Comparison of ENCODE assay signal across 8 cellular contexts in genomic region chr17:47693667-47694017, GRCh38. TPM values are rescaled to one million over a fixed set of nuclear protein-coding genes. Genes with fewer than 3 reads are reported as not detected.
A peak's percentile ranks its signal among the peaks of the same experiment; 100 is the strongest.
DNase-seq lines count a peak whose midpoint lies in the region; ATAC-seq and TF ChIP-seq lines count a peak whose summit lies in the region.

No MANE protein-coding gene starts in this region.

- H4K8ac ChIP-seq in H9 (replicated peaks; ENCODE audit: insufficient read length, low read depth, low read length): no peak overlapping the region

- H3K23ac ChIP-seq in H9 (ENCODE audit: insufficient read length, low read depth, low read length): no peak overlapping the region

- H3K27ac ChIP-seq in H9 (ENCODE audit: insufficient read length, low read depth, low read length) (no peak overlapping the region), RWPE1 (peak overlapping the region; percentile 78), esophagus (ENCODE audit: low read depth in 2 of 2, low read length in 1 of 2) (peak overlapping the region; percentile 80 to 81), parathyroid adenoma (no peak overlapping the region)

- H4K5ac ChIP-seq in H9 (ENCODE audit: insufficient read length, low read depth, low read length): no peak overlapping the region

- H4K91ac ChIP-seq in H9 (ENCODE audit: insufficient read length, low read depth, low read length): no peak overlapping the region

- H3K27ac Mint-ChIP-seq in H9: peak overlapping the region; percentile 57 to 93 (median 74); a peak in 6 of 7 replicates

- H3K79me2 ChIP-seq in H9 (ENCODE audit: insufficient read depth, low read length) (no peaks in the 10 kb centered on the region), parathyroid adenoma (peaks cover 3% of the 10 kb centered on the region)

- H2AFZ ChIP-seq in H9 (ENCODE audit: low read length): no peak overlapping the region
- H2AFZ ChIP-seq in parathyroid adenoma: peak overlapping the region; percentile 63

- no peak overlapping the region for H3K14ac ChIP-seq in H9 (ENCODE audit: insufficient read depth, low read length)

- H3K36me3 ChIP-seq in esophagus (ENCODE audit: control insufficient read depth in 2 of 2, insufficient read depth in 2 of 2, low read length in 1 of 2): peaks cover 0 to 7% of the 10 kb centered on the region in 2 donors
- H3K36me3 ChIP-seq in parathyroid adenoma (ENCODE audit: control insufficient read depth, insufficient read depth, low read length): no peaks in the 10 kb centered on the region

- no peaks in the 10 kb centered on the region for H3K79me1 ChIP-seq in H9 (ENCODE audit: insufficient read depth, low read depth, low read length, poor library complexity, severe bottlenecking)

- no peak for ATAC-seq in HG02840 (IDR thresholded peaks at IDR 0.05; ENCODE audit: low FRiP score, unreplicated experiment)

- no peak overlapping the region for H2BK120ac ChIP-seq in H9 (ENCODE audit: low read depth, low read length, poor library complexity, severe bottlenecking)

- no peak overlapping the region for H3K9ac ChIP-seq in H9 (ENCODE audit: extremely low read depth, insufficient read length, low read length)
- no peak overlapping the region for H3K9ac ChIP-seq in parathyroid adenoma

- no peak for TF ChIP-seq CTCF in H9 (conservative IDR thresholded peaks at IDR 0.05)
- TF ChIP-seq CTCF in RWPE1 (conservative IDR thresholded peaks at IDR 0.05; ENCODE audit: low read depth): no peak
- no peak for TF ChIP-seq CTCF in parathyroid adenoma (IDR thresholded peaks at IDR 0.05)

- no peaks in the 10 kb centered on the region for H3K27me3 ChIP-seq in H9 (ENCODE audit: insufficient read depth, low read length)
- no peaks in the 10 kb centered on the region for H3K27me3 ChIP-seq in esophagus (ENCODE audit: control insufficient read depth in 1 of 2, insufficient read depth in 2 of 2, low read length in 2 of 2)
- H3K27me3 ChIP-seq in parathyroid adenoma (ENCODE audit: control insufficient read depth, insufficient read depth, low read length): no peaks in the 10 kb centered on the region

- H2BK15ac ChIP-seq in H9 (ENCODE audit: low read depth, low read length): no peak overlapping the region

- no peak overlapping the region for H2BK20ac ChIP-seq in H9 (ENCODE audit: low read depth, low read length, poor library complexity, severe bottlenecking)

- POLR2A ChIA-PET in RWPE1 (lab: Yijun Ruan, JAX; ENCODE audit: low non-redundant PET): no interaction called here

- H3K36me3 Mint-ChIP-seq in H9 (ENCODE audit: insufficient read depth in 1 of 3, low read depth in 3 of 3): peaks cover 0 to 22% (median 8%) of the 10 kb centered on the region in 3 experiments; a peak in 6 of 7 replicates

- H3K4me1 Mint-ChIP-seq in H9: peaks cover 28 to 40% of the 10 kb centered on the region in 2 experiments

- no peak overlapping the region for H3K4ac ChIP-seq in H9 (ENCODE audit: low read depth, low read length)

- peaks cover 14% of the 10 kb centered on the region for H3K23me2 ChIP-seq in H9 (ENCODE audit: insufficient read length, low read depth, low read length, poor library complexity, severe bottlenecking)

- CTCF ChIA-PET in RWPE1 (lab: Yijun Ruan, JAX): interaction anchor here (1.5 kb wide), 1 partner anchor 29 kb away, joined by 3 read pairs; no protein-coding TSS in a partner anchor

- peak overlapping the region; percentile 59 to 87 for H3K4me3 ChIP-seq in esophagus (ENCODE audit: low read depth in 1 of 2, low read length in 2 of 2)
- peak overlapping the region; percentile 49 for H3K4me3 ChIP-seq in parathyroid adenoma (ENCODE audit: low read depth, low read length)

- H3K9me3 Mint-ChIP-seq in H9: no peaks in the 10 kb centered on the region; a peak in 1 of 5 replicates

- no peak overlapping the region for H2BK12ac ChIP-seq in H9 (ENCODE audit: insufficient read length, low read depth, low read length)

- H3K4me3 Mint-ChIP-seq in H9: peak overlapping the region; percentile 79 to 87

- H3K4me2 ChIP-seq in H9 (ENCODE audit: insufficient read depth, insufficient read length, low read length) (peak overlapping the region; percentile 66), parathyroid adenoma (ENCODE audit: low read length) (peak overlapping the region; percentile 65)

- no peaks in the 10 kb centered on the region for H4K20me1 ChIP-seq in H9 (ENCODE audit: control insufficient read depth, insufficient read depth, insufficient read length)

- no CpG with 5 or more reads among the region's 37 CpGs for WGBS in H9 (ENCODE audit: extremely low coverage, insufficient read length, low lambda C conversion rate)
- 0% methylated on average over 28 to 31 of the region's 37 CpGs for WGBS in esophagus, 2 donors

- H3T11ph ChIP-seq in H9 (ENCODE audit: low read length): no peak overlapping the region

- H3K27me3 Mint-ChIP-seq in H9 (ENCODE audit: low read depth): peaks cover under 1% of the 10 kb centered on the region; the same call in 1 of the 2 replicates

- H3K9me3 ChIP-seq in H9 (ENCODE audit: control insufficient read depth, low read depth, low read length) (no peaks in the 10 kb centered on the region), esophagus (ENCODE audit: control insufficient read depth in 2 of 2, insufficient read depth in 1 of 2, low read depth in 1 of 2, low read length in 1 of 2) (no peaks in the 10 kb centered on the region), parathyroid adenoma (ENCODE audit: control insufficient read depth, low read length) (no peaks in the 10 kb centered on the region)

- H2BK5ac ChIP-seq in H9 (ENCODE audit: insufficient read length, low read length): no peak overlapping the region

- no peak overlapping the region for H3K56ac ChIP-seq in H9 (ENCODE audit: insufficient read length, low read depth, low read length)

- peaks cover 14% of the 10 kb centered on the region; the same call in 1 of the 2 replicates for H3K4me1 ChIP-seq in H9 (ENCODE audit: insufficient read depth, low read length)
- H3K4me1 ChIP-seq in esophagus (ENCODE audit: control insufficient read depth in 2 of 2, insufficient read depth in 2 of 2, low read length in 1 of 2): peaks cover 0 to 22% of the 10 kb centered on the region in 2 donors
- peaks cover 7% of the 10 kb centered on the region for H3K4me1 ChIP-seq in parathyroid adenoma

- no peak overlapping the region for H2AK5ac ChIP-seq in H9 (ENCODE audit: insufficient read length, low read length)

- DNase-seq in H9 (no peak), RWPE1 (ENCODE audit: low spot score) (no peak), cerebellar nuclear complex (lab: John Stamatoyannopoulos, UW) (no peak), hippocampal formation (lab: John Stamatoyannopoulos, UW) (no peak), GM19240 (ENCODE audit: insufficient read length, low spot score) (no peak)

- H3K18ac ChIP-seq in H9 (ENCODE audit: insufficient read length, low read depth, low read length): no peak overlapping the region

RNA-seq across cellular contexts. Expression of gene TBKBP1, which starts 0.3 kb away (rescaled TPM):
- total RNA-seq in H9 (2021): 33.2 and 33.6 TPM in 2 replicates
- polyA plus RNA-seq in esophagus: 10 to 100 TPM in 1 of 2 donors, 1 to 10 TPM in 1; 9.2 to 17.1 TPM

RNA-seq across cellular contexts. Expression of gene TBX21, which starts 39.4 kb away (rescaled TPM):
- not detected in 2 replicates for total RNA-seq in H9 (2021)
- under 1 TPM; 0.18 to 0.24 TPM for polyA plus RNA-seq in esophagus

RNA-seq across cellular contexts. Expression of gene KPNB1, which starts 43.9 kb away (rescaled TPM):
- 742 and 764 TPM in 2 replicates for total RNA-seq in H9 (2021)
- 10 to 100 TPM; 40.8 to 75.5 TPM for polyA plus RNA-seq in esophagus

Comparison
In these comparisons a context has a peak if more than half of its experiments do, and no peak if none do; other contexts are left out.
1. H3K27ac ChIP-seq: peak in RWPE1 (single experiment) and esophagus (2 of 2); none in H9 (single experiment) and parathyroid adenoma (single experiment).